15 cellular contexts compared by ENCODE assay signal in genomic region chr6:125942677-125943527, GRCh38. TPM values are rescaled to one million over a fixed set of nuclear protein-coding genes. Genes with fewer than 3 reads are reported as not detected.
DNase-seq lines count a peak whose midpoint lies in the region; ATAC-seq, FAIRE-seq and TF ChIP-seq lines count a peak whose summit lies in the region.
"Had no signal": no experiment of that assay in that cellular context is flagged by ENCODE, and none has a peak within 500 bp of the region (broad histone marks: within the 10 kb centered on the region; RNA-seq: fewer than 3 reads in every experiment).

No MANE protein-coding gene starts in this region.

- 96% methylated on average over 4 of the region's 10 CpGs; no CpG with 5 or more reads in 1 of the 2 experiments for WGBS in IMR-90 (ENCODE audit: extremely low coverage in 2 of 2, insufficient read length in 1 of 2), 2 experiments
- 27 to 71% (median 46%) methylated on average over 10 of the region's 10 CpGs for WGBS in small intestine, 3 donors

- peak overlapping the region; percentile 18 for H3K4ac ChIP-seq in IMR-90 (ENCODE audit: low read depth, low read length)

- H2BK120ac ChIP-seq in IMR-90 (ENCODE audit: low read depth, low read length) = peak overlapping the region; percentile 78

- FAIRE-seq in astrocyte (lab: Jason Lieb, UNC) (no peak), keratinocyte (lab: Jason Lieb, UNC) (peak; percentile 91), small intestine (lab: Jason Lieb, UNC) (no peak), D721Med (lab: Jason Lieb, UNC) (no peak)
- FAIRE-seq: GM12878, islet of Langerhans had no signal

- H2AFZ ChIP-seq in IMR-90 (replicated peaks; ENCODE audit: low read length, poor library complexity) = no peak overlapping the region
- H2AFZ ChIP-seq in astrocyte (ENCODE audit: low read depth, low read length) = no peak overlapping the region
- peak overlapping the region; percentile 46 for H2AFZ ChIP-seq in keratinocyte (ENCODE audit: control insufficient read depth, low read length)

- H2BK15ac ChIP-seq in IMR-90 (ENCODE audit: low read depth, low read length) = peak overlapping the region; percentile 19; the same call in 2 of the 3 replicates

- H3K79me1 ChIP-seq in IMR-90 (ENCODE audit: low read depth in 1 of 2, low read length in 2 of 2) = no peaks in the 10 kb centered on the region

- TF ChIP-seq POLR2A in IMR-90 (IDR thresholded peaks at IDR 0.05; ENCODE audit: low read depth, low read length) = no peak

- H3K4me3 Mint-ChIP-seq in astrocyte (ENCODE audit: unreplicated experiment) = no peak overlapping the region
- H3K4me3 Mint-ChIP-seq: effector memory CD8-positive, alpha-beta T cell had no signal

- H3K27ac Mint-ChIP-seq in astrocyte (ENCODE audit: unreplicated experiment) = peak overlapping the region; percentile 6
- H3K27ac Mint-ChIP-seq: effector memory CD8-positive, alpha-beta T cell had no signal

- H3K36me3 Mint-ChIP-seq in astrocyte (ENCODE audit: low read depth, unreplicated experiment) = no peaks in the 10 kb centered on the region

- H3K9ac ChIP-seq in IMR-90 (ENCODE audit: low read depth, low read length) = no peak overlapping the region
- no peak overlapping the region for H3K9ac ChIP-seq in astrocyte (ENCODE audit: low read length)
- H3K9ac ChIP-seq in keratinocyte (ENCODE audit: control insufficient read depth, extremely low read depth, insufficient read depth, low read length) = peak overlapping the region; percentile 34
- H3K9ac ChIP-seq: BLaER1 treated with 17β-estradiol and CSF1 and Interleukin-3, amounts not matched to agents 10 nM and 100 nM had no signal

- 0 out of 2 replicates have a peak overlapping the region, but pooled peaks have one; percentile 5 for H3K14ac ChIP-seq in IMR-90 (replicated peaks; ENCODE audit: low read depth, low read length)

- H3K9me1 ChIP-seq in IMR-90 (ENCODE audit: insufficient read depth, low read length) = peaks cover 2% of the 10 kb centered on the region
- H3K9me1 ChIP-seq in keratinocyte (ENCODE audit: control insufficient read depth, extremely low read depth, insufficient read depth, low read length) = no peaks in the 10 kb centered on the region

- no TSS peak for BruUV-seq in IMR-90 (replicated peaks; lab: Mats Ljungman, UMichigan)

- CTCF ChIA-PET in IMR-90 (lab: Yijun Ruan, JAX) = no interaction called here

- in situ Hi-C loops in IMR-90 (cut with MboI; ENCODE audit: low sequenced_read_pairs) = no loop called here

- H3K18ac ChIP-seq in IMR-90 (ENCODE audit: low read depth, low read length) = peak overlapping the region; percentile 84

- H3K79me2 ChIP-seq in astrocyte (ENCODE audit: insufficient read depth, low read length) (no peaks in the 10 kb centered on the region), keratinocyte (ENCODE audit: control insufficient read depth, insufficient read depth, low read length) (no peaks in the 10 kb centered on the region)

- intact Hi-C loops in IMR-90 (cut with micrococcal nuclease) = no loop called here

- H3K9me3 Mint-ChIP-seq in astrocyte (ENCODE audit: unreplicated experiment) = no peaks in the 10 kb centered on the region
- H3K9me3 Mint-ChIP-seq: effector memory CD8-positive, alpha-beta T cell had no signal

- peak overlapping the region; percentile 67; the same call in 1 of the 2 replicates for H2AK5ac ChIP-seq in IMR-90 (ENCODE audit: low read depth, low read length)

- DNase-seq in IMR-90 (peak; percentile 56), astrocyte (ENCODE audit: low read depth) (peak; percentile 52), keratinocyte (ENCODE audit: low read depth, low spot score) (peak; percentile 57), small intestine (peak; percentile 94), NCI-H345 (lab: John Stamatoyannopoulos, UW) (no peak), D721Med (ENCODE audit: insufficient read length, low spot score) (no peak), NCI-H1417 (lab: John Stamatoyannopoulos, UW) (no peak)
- no peak for DNase-seq in stimulated activated CD4-positive, alpha-beta T cell treated with anti-CD3 and anti-CD28 coated beads, Interleukin-2, amount 100 ng/mL, for 48 hours
- DNase-seq: effector memory CD8-positive, alpha-beta T cell; NCI-H2227 treated with DMSO at 0.1 percent for 48 hours; testis had no signal

- no peak for TF ChIP-seq RAD21 in IMR-90 (IDR thresholded peaks at IDR 0.05; ENCODE audit: low read length)

- no peak overlapping the region for H3K27ac ChIP-seq in IMR-90 (ENCODE audit: insufficient read depth, low read length)
- no peak overlapping the region for H3K27ac ChIP-seq in astrocyte (ENCODE audit: low read depth, low read length)
- peak overlapping the region; percentile 97 for H3K27ac ChIP-seq in keratinocyte (ENCODE audit: control insufficient read depth, insufficient read depth, low read length)
- peak overlapping the region; percentile 84 to 89 for H3K27ac ChIP-seq in small intestine (ENCODE audit: low read depth in 1 of 2, low read length in 1 of 2)
- H3K27ac ChIP-seq: testis had no signal

- no peak overlapping the region for H3K4me2 ChIP-seq in IMR-90 (ENCODE audit: low read depth, low read length)
- peak overlapping the region; percentile 32 for H3K4me2 ChIP-seq in astrocyte (ENCODE audit: low read length)
- peak overlapping the region; percentile 73 for H3K4me2 ChIP-seq in keratinocyte (ENCODE audit: control insufficient read depth, extremely low read depth, insufficient read depth, low read depth, low read length)

- H3K27me3 ChIP-seq in IMR-90 (ENCODE audit: control insufficient read depth, insufficient read depth, low read length) (no peaks in the 10 kb centered on the region), astrocyte (ENCODE audit: insufficient read depth, low read length) (no peaks in the 10 kb centered on the region), keratinocyte (ENCODE audit: control insufficient read depth, extremely low read depth, insufficient read depth, low read length) (no peaks in the 10 kb centered on the region), small intestine (ENCODE audit: control insufficient read depth in 2 of 2, insufficient read depth in 2 of 2, low read length in 2 of 2) (no peaks in the 10 kb centered on the region)
- H3K27me3 ChIP-seq: BLaER1 treated with 17β-estradiol and CSF1 and Interleukin-3, amounts not matched to agents 10 nM and 100 nM; testis had no signal

- peak overlapping the region; percentile 5 to 6; a peak in 2 of 4 replicates for H4K8ac ChIP-seq in IMR-90 (ENCODE audit: low read depth in 2 of 2, low read length in 2 of 2)

- dilution Hi-C loops in IMR-90 (cut with HindIII; ENCODE audit: low sequenced_read_pairs, unreplicated experiment) (no loop called here), keratinocyte (cut with MboI; ENCODE audit: extremely low pct_ligation_motif_present, low sequenced_read_pairs) (no loop called here)

- H3K4me1 ChIP-seq in IMR-90 (ENCODE audit: control insufficient read depth, insufficient read depth, low read length) (peaks cover 28% of the 10 kb centered on the region), astrocyte (ENCODE audit: insufficient read depth, low read length) (peaks cover 39% of the 10 kb centered on the region), keratinocyte (ENCODE audit: control insufficient read depth, extremely low read depth, insufficient read depth, low read length) (peaks cover 85% of the 10 kb centered on the region), small intestine (ENCODE audit: control insufficient read depth in 2 of 2, insufficient read depth in 1 of 2, low read depth in 1 of 2, low read length in 1 of 2) (peaks cover 5 to 8% of the 10 kb centered on the region in 2 donors)
- H3K4me1 ChIP-seq: testis had no signal

- H4K20me1 ChIP-seq in IMR-90 (ENCODE audit: insufficient read depth, low read length) = no peaks in the 10 kb centered on the region
- no peaks in the 10 kb centered on the region for H4K20me1 ChIP-seq in astrocyte (ENCODE audit: insufficient read depth, low read length)
- H4K20me1 ChIP-seq in keratinocyte (ENCODE audit: control insufficient read depth, extremely low read depth, insufficient read depth, low read length) = no peaks in the 10 kb centered on the region
- H4K20me1 ChIP-seq: BLaER1 treated with 17β-estradiol and CSF1 and Interleukin-3, amounts not matched to agents 10 nM and 100 nM had no signal

- no peak for ATAC-seq in IMR-90 (ENCODE audit: low read depth)
- ATAC-seq: effector memory CD8-positive, alpha-beta T cell; GM12878 had no signal

- peak overlapping the region; percentile 7; the same call in 1 of the 2 replicates for H3K23ac ChIP-seq in IMR-90 (ENCODE audit: low read depth, low read length)

- peak overlapping the region; percentile 94 for H2BK20ac ChIP-seq in IMR-90 (ENCODE audit: low read depth, low read length)

- no peak overlapping the region for H2AK9ac ChIP-seq in IMR-90 (replicated peaks; ENCODE audit: low read depth, low read length, poor library complexity)

- H3K9me3 ChIP-seq in IMR-90 (ENCODE audit: control insufficient read depth, insufficient read depth, low read length) = no peaks in the 10 kb centered on the region
- H3K9me3 ChIP-seq in astrocyte (ENCODE audit: insufficient read depth, low read depth, low read length) = no peaks in the 10 kb centered on the region
- no peaks in the 10 kb centered on the region for H3K9me3 ChIP-seq in keratinocyte (ENCODE audit: control insufficient read depth, low read depth, low read length)
- H3K9me3 ChIP-seq in small intestine (ENCODE audit: control insufficient read depth, low read depth) = no peaks in the 10 kb centered on the region
- H3K9me3 ChIP-seq: BLaER1 treated with 17β-estradiol and CSF1 and Interleukin-3, amounts not matched to agents 10 nM and 100 nM; testis had no signal

- H3K27me3 Mint-ChIP-seq in astrocyte (ENCODE audit: low read depth, unreplicated experiment) = no peaks in the 10 kb centered on the region
- H3K27me3 Mint-ChIP-seq: progenitor cell of endocrine pancreas had no signal

- H3K4me3 ChIP-seq in IMR-90 (ENCODE audit: insufficient read depth, low read depth, low read length) = no peak overlapping the region
- H3K4me3 ChIP-seq in astrocyte (ENCODE audit: insufficient read depth, low read depth, low read length) = no peak overlapping the region
- peak overlapping the region in 1 of 3 experiments; percentile 21 for H3K4me3 ChIP-seq in keratinocyte (ENCODE audit: control insufficient read depth in 2 of 3, extremely low read depth in 1 of 3, insufficient read depth in 2 of 3, low read depth in 1 of 3, low read length in 3 of 3)
- H3K4me3 ChIP-seq in small intestine (ENCODE audit: low read depth in 1 of 2, low read length in 2 of 2) = no peak overlapping the region
- H3K4me3 ChIP-seq: BLaER1 treated with 17β-estradiol and CSF1 and Interleukin-3, amounts not matched to agents 10 nM and 100 nM; GM12878; testis had no signal

- H3K4me1 Mint-ChIP-seq in astrocyte (ENCODE audit: low read depth, unreplicated experiment) = peaks cover 33% of the 10 kb centered on the region

- no peak overlapping the region for H3K56ac ChIP-seq in IMR-90 (ENCODE audit: extremely low read depth, insufficient read depth, low read length)

- H3K36me3 ChIP-seq in IMR-90 (ENCODE audit: control insufficient read depth, insufficient read depth, low read length) = no peaks in the 10 kb centered on the region
- no peaks in the 10 kb centered on the region for H3K36me3 ChIP-seq in astrocyte (ENCODE audit: insufficient read depth, low read length)
- no peaks in the 10 kb centered on the region for H3K36me3 ChIP-seq in keratinocyte (ENCODE audit: control insufficient read depth in 2 of 2, extremely low read depth in 1 of 2, insufficient read depth in 2 of 2, low read length in 2 of 2)
- no peaks in the 10 kb centered on the region for H3K36me3 ChIP-seq in small intestine (ENCODE audit: control insufficient read depth in 2 of 2, insufficient read depth in 2 of 2, low read length in 2 of 2)
- H3K36me3 ChIP-seq: BLaER1 treated with 17β-estradiol and CSF1 and Interleukin-3, amounts not matched to agents 10 nM and 100 nM had no signal

- TF ChIP-seq CTCF in IMR-90 (conservative IDR thresholded peaks at IDR 0.05; ENCODE audit: low read depth, low read length) = no peak
- TF ChIP-seq CTCF in astrocyte (IDR thresholded peaks at IDR 0.05; ENCODE audit: insufficient read depth, low read depth, low read length) = no peak
- no peak for TF ChIP-seq CTCF in keratinocyte (optimal IDR thresholded peaks at IDR 0.05 in 1 of 3, IDR thresholded peaks at IDR 0.05 in 1 of 3, conservative IDR thresholded peaks at IDR 0.05 in 1 of 3; ENCODE audit: extremely low read depth in 1 of 3, insufficient read depth in 2 of 3, low read length in 3 of 3)
- TF ChIP-seq CTCF in D721Med (IDR thresholded peaks at IDR 0.05; ENCODE audit: insufficient read depth, missing control alignments) = no peak

- H4K5ac ChIP-seq in IMR-90 (ENCODE audit: low read depth, low read length) = peak overlapping the region; percentile 78

- POLR2A ChIA-PET in IMR-90 (lab: Charles Lee; ENCODE audit: unreplicated experiment) = no interaction called here

- H4K91ac ChIP-seq in IMR-90 (ENCODE audit: insufficient read depth, low read depth, low read length) = peak overlapping the region; percentile 55

- H2BK5ac ChIP-seq in IMR-90 (ENCODE audit: low read depth, low read length, poor library complexity, severe bottlenecking) = no peak overlapping the region

RNA-seq across cellular contexts. Expression of gene HINT3, which starts 13.7 kb away (rescaled TPM):
- total RNA-seq in IMR-90 (2012; rRNA removed) = 6.5 and 9.4 TPM in 2 replicates
- polyA plus RNA-seq in IMR-90 (2012; rRNA removed) = 2.3 and 3.4 TPM in 2 replicates
- 2.0 and 2.6 TPM in 2 replicates for polyA plus RNA-seq in IMR-90 (2012; cell fraction: cytosol; rRNA removed)
- polyA plus RNA-seq in IMR-90 (2012; cell fraction: nucleus; rRNA removed; ENCODE audit: low replicate concordance) = 0.77 and 1.2 TPM in 2 replicates
- 11.8 and 12.2 TPM in 2 replicates for total RNA-seq in astrocyte
- polyA plus RNA-seq in keratinocyte = 1.5 to 3.9 TPM (median 2.9 TPM) in 3 replicates
- polyA plus RNA-seq in keratinocyte (2011; ENCODE audit: low read depth) = 39.6 TPM
- polyA plus RNA-seq in keratinocyte (2011; cell fraction: cytosol; rRNA removed) = 3.5 and 4.5 TPM in 2 replicates
- 1.9 TPM in 2 replicates for polyA plus RNA-seq in keratinocyte (2011; cell fraction: nucleus; rRNA removed)
- polyA plus RNA-seq in keratinocyte (2012; ENCODE audit: low replicate concordance) = 7.4 and 19.7 TPM in 2 replicates
- 0.52 to 1.4 TPM (median 0.99 TPM) in 3 replicates for polyA minus RNA-seq in keratinocyte
- polyA minus RNA-seq in keratinocyte (2011; cell fraction: cytosol; rRNA and poly(A)+ RNA removed) = 6.7 TPM
- 1.9 and 3.3 TPM in 2 replicates for polyA minus RNA-seq in keratinocyte (2011; cell fraction: nucleus; rRNA and poly(A)+ RNA removed)
- polyA plus RNA-seq in small intestine = 10 to 100 TPM; 11.1 to 14.3 (median 14.1) TPM

RNA-seq across cellular contexts. Expression of gene TRMT11, which starts 43.4 kb away (rescaled TPM):
- total RNA-seq in IMR-90 (2012; rRNA removed) (19.0 and 29.7 TPM in 2 replicates), astrocyte (17.0 and 18.2 TPM in 2 replicates)
- polyA plus RNA-seq in IMR-90 (2012; rRNA removed) (10.9 and 14.3 TPM in 2 replicates), keratinocyte (14.7 to 23.0 TPM (median 15.0 TPM) in 3 replicates), small intestine (10 to 100 TPM; 11.1 to 15.0 (median 13.7) TPM)
- 2.1 and 3.4 TPM in 2 replicates for polyA plus RNA-seq in IMR-90 (2012; cell fraction: cytosol; rRNA removed)
- 3.1 and 42.8 TPM in 2 replicates for polyA plus RNA-seq in IMR-90 (2012; cell fraction: nucleus; rRNA removed; ENCODE audit: low replicate concordance)
- 14.9 TPM for polyA plus RNA-seq in keratinocyte (2011; ENCODE audit: low read depth)
- 11.9 and 20.6 TPM in 2 replicates for polyA plus RNA-seq in keratinocyte (2011; cell fraction: cytosol; rRNA removed)
- 23.0 and 33.3 TPM in 2 replicates for polyA plus RNA-seq in keratinocyte (2011; cell fraction: nucleus; rRNA removed)
- 10.7 and 13.5 TPM in 2 replicates for polyA plus RNA-seq in keratinocyte (2012; ENCODE audit: low replicate concordance)
- polyA minus RNA-seq in keratinocyte = 1.1 to 30.8 TPM (median 9.2 TPM) in 3 replicates
- polyA minus RNA-seq in keratinocyte (2011; cell fraction: cytosol; rRNA and poly(A)+ RNA removed) = 6.5 TPM
- polyA minus RNA-seq in keratinocyte (2011; cell fraction: nucleus; rRNA and poly(A)+ RNA removed) = 19.7 and 29.3 TPM in 2 replicates

Comparison
In these comparisons a context has a peak if more than half of its experiments do, and no peak if none do; other contexts are left out.
1. DNase-seq: peak in IMR-90 (single experiment), astrocyte (single experiment), keratinocyte (single experiment) and small intestine (single experiment); none in NCI-H345 (single experiment), D721Med (single experiment), stimulated activated CD4-positive, alpha-beta T cell treated with anti-CD3 and anti-CD28 coated beads, Interleukin-2, amount 100 ng/mL, for 48 hours (0 of 2) and NCI-H1417 (0 of 3).
2. H3K27ac ChIP-seq: peak in keratinocyte (single experiment) and small intestine (2 of 2); none in IMR-90 (single experiment) and astrocyte (single experiment).